In the genomic region with DNA sequence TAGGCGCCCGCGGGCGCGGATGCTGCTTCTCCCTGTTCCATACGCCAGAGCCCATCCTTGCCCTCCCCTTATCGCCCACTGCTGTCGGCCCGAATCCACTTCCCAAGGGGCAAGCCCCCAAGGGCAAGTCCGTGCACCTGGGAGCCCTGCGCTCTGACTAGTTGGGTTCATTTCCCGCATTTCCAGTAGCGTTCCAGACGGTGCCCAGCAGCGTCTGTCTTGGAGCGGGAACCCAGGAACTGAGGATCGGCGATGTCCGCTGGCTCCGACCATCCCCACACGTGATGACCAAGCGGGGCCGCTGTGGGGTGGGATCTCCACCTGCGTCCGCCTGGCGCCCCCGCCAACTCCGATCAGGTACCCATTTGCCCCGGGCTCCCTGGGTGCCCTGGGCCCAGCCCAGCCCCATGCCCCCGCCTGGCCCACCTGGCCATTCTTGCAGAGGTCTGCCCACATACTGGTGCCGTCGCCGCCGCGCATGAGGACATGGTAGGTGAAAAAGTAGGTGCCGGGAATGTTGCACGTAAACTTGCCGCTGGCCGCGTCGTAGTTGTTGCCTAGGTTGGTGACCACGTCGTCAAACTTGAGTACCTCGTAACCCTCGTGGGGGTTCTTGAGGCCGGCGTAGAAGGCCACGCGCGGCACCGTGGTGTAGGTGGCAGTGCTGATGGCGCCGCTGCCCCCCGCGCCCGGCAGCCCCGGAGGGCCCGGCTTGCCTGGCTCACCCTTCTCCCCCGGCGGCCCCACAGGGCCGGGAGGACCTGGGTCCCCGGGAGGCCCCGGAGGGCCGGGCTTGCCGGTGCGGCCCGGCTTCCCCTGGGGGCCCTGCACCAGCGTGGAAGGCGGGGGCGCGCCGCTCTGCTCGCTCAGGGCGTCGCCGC, we compare ENCODE assay signal across 8 cellular contexts. TPM values are rescaled to one million over a fixed set of nuclear protein-coding genes. Genes with fewer than 3 reads are reported as not detected.
DNase-seq lines count a peak whose midpoint lies in the region; ATAC-seq and TF ChIP-seq lines count a peak whose summit lies in the region.

No MANE protein-coding gene starts in this region.

- peaks cover 35% of the 10 kb centered on the region for H3K4me1 Mint-ChIP-seq in CD8-positive, alpha-beta T cell (ENCODE audit: low read depth)
- peaks cover 21% of the 10 kb centered on the region for H3K4me1 Mint-ChIP-seq in mesothelial cell of epicardium

- no peaks in the 10 kb centered on the region for H3K27me3 ChIP-seq in A673 (replicated peaks; ENCODE audit: insufficient read depth, low read depth, low read length, poor library complexity)
- peaks cover 39% of the 10 kb centered on the region for H3K27me3 ChIP-seq in CD8-positive, alpha-beta T cell (ENCODE audit: insufficient read depth, low read length)
- H3K27me3 ChIP-seq in ascending aorta: peaks cover 9% of the 10 kb centered on the region

- peak overlapping the region; percentile 41 for H3K4me3 ChIP-seq in A673 (ENCODE audit: low read depth, low read length, poor library complexity, severe bottlenecking)
- peak overlapping the region; percentile 23 for H3K4me3 ChIP-seq in CD8-positive, alpha-beta T cell (ENCODE audit: low read depth, low read length)
- peak overlapping the region; percentile 27 to 44 for H3K4me3 ChIP-seq in ascending aorta

- ATAC-seq in CD8-positive, alpha-beta T cell: peak; percentile 1
- no peak for ATAC-seq in HG03460 (IDR thresholded peaks at IDR 0.05; ENCODE audit: unreplicated experiment)

- no TSS peak for BruUV-seq in A673 (replicated peaks; lab: Mats Ljungman, UMichigan)

- CTCF ChIA-PET in A673 (lab: Charles Lee): no interaction called here
- CTCF ChIA-PET in CD8-positive, alpha-beta T cell (lab: Charles Lee): interaction anchor here (1.1 kb wide), 1 partner anchor 132 kb away, joined by 3 read pairs; no protein-coding TSS in a partner anchor

- H3K4me3 Mint-ChIP-seq in CD8-positive, alpha-beta T cell: peak overlapping the region; percentile 65
- H3K4me3 Mint-ChIP-seq in mesothelial cell of epicardium: peak overlapping the region; percentile 20

- H3K4me1 ChIP-seq in A673 (ENCODE audit: insufficient read depth, low read length, poor library complexity, severe bottlenecking) (no peaks in the 10 kb centered on the region), ascending aorta (peaks cover 10 to 15% of the 10 kb centered on the region in 2 donors)
- H3K4me1 ChIP-seq in CD8-positive, alpha-beta T cell (ENCODE audit: insufficient read depth, low read length): peaks cover 29% of the 10 kb centered on the region

- TF ChIP-seq CTCF in A673 (conservative IDR thresholded peaks at IDR 0.05; ENCODE audit: low read depth, low read length): no peak
- no peak for TF ChIP-seq CTCF in CD8-positive, alpha-beta T cell (IDR thresholded peaks at IDR 0.05)
- no peak for TF ChIP-seq CTCF in ascending aorta (IDR thresholded peaks at IDR 0.05)
- no peak for TF ChIP-seq CTCF in mesothelial cell of epicardium (IDR thresholded peaks at IDR 0.05; ENCODE audit: unreplicated experiment)

- no peak overlapping the region for H3K27ac Mint-ChIP-seq in CD8-positive, alpha-beta T cell
- H3K27ac Mint-ChIP-seq in mesothelial cell of epicardium: no peak overlapping the region

- intact Hi-C loops in A673 (cut with micrococcal nuclease; ENCODE audit: unreplicated experiment): no loop called here
- intact Hi-C loops in CD8-positive, alpha-beta T cell (cut with DNase I, micrococcal nuclease): loop anchor here (5.0 kb wide), 2 partner anchors 65 to 190 kb away; a partner anchor contains a TSS
- intact Hi-C loops in ascending aorta (cut with DNase I): loop anchor here (5.0 kb wide), 1 partner anchor 130 kb away; no protein-coding TSS in a partner anchor
- intact Hi-C loops in posterior cingulate gyrus (cut with DNase I): no loop called here

- H3K27ac ChIP-seq in A673 (ENCODE audit: low read depth, low read length, poor library complexity, severe bottlenecking) (no peak overlapping the region), ascending aorta (no peak overlapping the region)
- H3K27ac ChIP-seq in CD8-positive, alpha-beta T cell (ENCODE audit: low read depth, low read length): no peak overlapping the region

- DNase-seq in A673 (ENCODE audit: low spot score) (no peak), ascending aorta (ENCODE audit: low spot score in 2 of 2) (no peak), mesothelial cell of epicardium (ENCODE audit: low spot score in 2 of 2, unreplicated experiment in 2 of 2) (no peak), NCI-H2171 treated with DMSO at 0.1 percent for 48 hours (lab: John Stamatoyannopoulos, UW) (no peak), posterior cingulate gyrus (no peak), NCI-H146 treated with DMSO at 0.1 percent for 48 hours (lab: John Stamatoyannopoulos, UW; ENCODE audit: unreplicated experiment) (no peak)
- DNase-seq in CD8-positive, alpha-beta T cell: no peak

- H3K27me3 Mint-ChIP-seq in CD8-positive, alpha-beta T cell (ENCODE audit: low read depth): peaks cover 63% of the 10 kb centered on the region
- peaks cover 87% of the 10 kb centered on the region for H3K27me3 Mint-ChIP-seq in mesothelial cell of epicardium (ENCODE audit: low read depth)

- no peaks in the 10 kb centered on the region for H3K36me3 ChIP-seq in A673 (ENCODE audit: insufficient read depth, low read length, poor library complexity, severe bottlenecking)
- H3K36me3 ChIP-seq in CD8-positive, alpha-beta T cell (ENCODE audit: insufficient read depth, low read length): no peaks in the 10 kb centered on the region
- H3K36me3 ChIP-seq in ascending aorta: no peaks in the 10 kb centered on the region

- POLR2A ChIA-PET in A673 (lab: Charles Lee; ENCODE audit: low non-redundant PET): no interaction called here
- POLR2A ChIA-PET in CD8-positive, alpha-beta T cell (lab: Charles Lee): no interaction called here

- no peaks in the 10 kb centered on the region for H3K9me3 Mint-ChIP-seq in CD8-positive, alpha-beta T cell
- no peaks in the 10 kb centered on the region for H3K9me3 Mint-ChIP-seq in mesothelial cell of epicardium

- H3K9me3 ChIP-seq in A673 (ENCODE audit: low read depth, low read length, poor library complexity, severe bottlenecking) (no peaks in the 10 kb centered on the region), ascending aorta (no peaks in the 10 kb centered on the region)
- no peaks in the 10 kb centered on the region for H3K9me3 ChIP-seq in CD8-positive, alpha-beta T cell (ENCODE audit: low read length)

- no peaks in the 10 kb centered on the region for H3K36me3 Mint-ChIP-seq in CD8-positive, alpha-beta T cell
- H3K36me3 Mint-ChIP-seq in mesothelial cell of epicardium: no peaks in the 10 kb centered on the region

RNA-seq across cellular contexts. Expression of gene C1QL1, which starts 0.8 kb away (rescaled TPM):
- 8.6 and 10.8 TPM in 2 replicates for total RNA-seq in A673 (2021)
- not detected for total RNA-seq in CD8-positive, alpha-beta T cell
- total RNA-seq in ascending aorta: not detected
- total RNA-seq in mesothelial cell of epicardium: 2.2 to 3.1 TPM (median 3.0 TPM) in 3 replicates

RNA-seq across cellular contexts. Expression of gene KIF18B, which starts 19.7 kb away (rescaled TPM):
- total RNA-seq in A673 (2021) (49.4 and 54.3 TPM in 2 replicates), ascending aorta (not detected), mesothelial cell of epicardium (19.0 to 20.2 TPM (median 19.2 TPM) in 3 replicates)
- total RNA-seq in CD8-positive, alpha-beta T cell: under 1 TPM in 1 of 2 experiments, not detected in 1; 0.11 TPM

RNA-seq across cellular contexts. Expression of gene GFAP, which starts 52.0 kb away (rescaled TPM):
- not detected in 2 replicates for total RNA-seq in A673 (2021)
- total RNA-seq in CD8-positive, alpha-beta T cell: not detected
- total RNA-seq in ascending aorta: 1.7 TPM
- total RNA-seq in mesothelial cell of epicardium: not detected in 3 replicates

Comparison
In these comparisons a context has a peak if more than half of its experiments do, and no peak if none do; other contexts are left out.
1. RNA of gene KIF18B, which starts 19.7 kb away (total RNA-seq): 49.4 to 54.3 TPM in A673 and 19.0 to 20.2 TPM in mesothelial cell of epicardium; 0.11 TPM in CD8-positive, alpha-beta T cell and not detected in ascending aorta (single experiment); every median in the first group is over 10 times any median in the second.
2. intact Hi-C loops: an anchor here in CD8-positive, alpha-beta T cell (5.0 kb wide) and ascending aorta (5.0 kb wide); none called in A673 and posterior cingulate gyrus.
3. Peak in every context shown above with its lines, with median percentiles within 50 percentile points of each other: H3K4me3 ChIP-seq.